ENCODE assay signal across 8 cellular contexts in genomic region chr11:119121811-119122124, GRCh38. TPM values are rescaled to one million over a fixed set of nuclear protein-coding genes. Genes with fewer than 3 reads are reported as not detected.
DNase-seq lines count a peak whose midpoint lies in the region; ATAC-seq lines count a peak whose summit lies in the region.

No MANE protein-coding gene starts in this region.

- H3K4me3 ChIP-seq in iPS DF 6.9 (ENCODE audit: low read length) = peak overlapping the region; percentile 94

- H3K9me3 Mint-ChIP-seq in activated T-cell treated with anti-CD3 and anti-CD28 coated beads, Interleukin-2, amount 50 U/mL, for 24 hours = no peaks in the 10 kb centered on the region

- no peaks in the 10 kb centered on the region for H3K9me3 ChIP-seq in T-helper 17 cell (ENCODE audit: control insufficient read depth, low read length, poor library complexity, severe bottlenecking)
- no peaks in the 10 kb centered on the region for H3K9me3 ChIP-seq in iPS DF 6.9 (ENCODE audit: control insufficient read depth, insufficient read depth, low read length)

- H3K36me3 ChIP-seq in iPS DF 6.9 (ENCODE audit: control insufficient read depth, insufficient read depth, low read length) = no peaks in the 10 kb centered on the region

- no peaks in the 10 kb centered on the region for H3K27me3 Mint-ChIP-seq in activated T-cell treated with anti-CD3 and anti-CD28 coated beads, Interleukin-2, amount 50 U/mL, for 24 hours
- H3K27me3 Mint-ChIP-seq in T-helper 17 cell = no peaks in the 10 kb centered on the region

- H3K36me3 Mint-ChIP-seq in activated T-cell treated with anti-CD3 and anti-CD28 coated beads, Interleukin-2, amount 50 U/mL, for 24 hours (ENCODE audit: low read depth) = peaks cover 55% of the 10 kb centered on the region
- no peaks in the 10 kb centered on the region for H3K36me3 Mint-ChIP-seq in T-helper 17 cell (ENCODE audit: low read depth)

- H3K27ac ChIP-seq in iPS DF 6.9 (ENCODE audit: low read length) (no peak overlapping the region), substantia nigra (ENCODE audit: low read depth, low read length, poor library complexity, severe bottlenecking) (peak overlapping the region; percentile 76)

- peak overlapping the region; percentile 92 for H3K4me3 Mint-ChIP-seq in activated T-cell treated with anti-CD3 and anti-CD28 coated beads, Interleukin-2, amount 50 U/mL, for 24 hours
- peak overlapping the region; percentile 99 for H3K4me3 Mint-ChIP-seq in T-helper 17 cell

- H3K4me1 ChIP-seq in iPS DF 6.9 (ENCODE audit: control insufficient read depth, insufficient read depth, low read length) = no peaks in the 10 kb centered on the region

- peak; percentile 0 for ATAC-seq in T-helper 17 cell

- WGBS in iPS DF 6.9 (ENCODE audit: insufficient coverage, insufficient read length) = no CpG with 5 or more reads among the region's 20 CpGs

- peaks cover 28% of the 10 kb centered on the region for H3K4me1 Mint-ChIP-seq in activated T-cell treated with anti-CD3 and anti-CD28 coated beads, Interleukin-2, amount 50 U/mL, for 24 hours (ENCODE audit: low read depth)
- peaks cover 34% of the 10 kb centered on the region for H3K4me1 Mint-ChIP-seq in T-helper 17 cell

- H3K27me3 ChIP-seq in iPS DF 6.9 (ENCODE audit: control insufficient read depth, insufficient read depth, low read length) = no peaks in the 10 kb centered on the region

- DNase-seq in activated T-cell treated with anti-CD3 and anti-CD28 coated beads, Interleukin-2, amount 50 U/mL, for 24 hours = no peak
- DNase-seq in activated T-cell treated with anti-CD3 and anti-CD28 coated beads, Interleukin-2, amount 50 U/mL, for 48 hours = no peak
- DNase-seq in T-helper 17 cell (no peak), iPS DF 6.9 (ENCODE audit: low read depth, low spot score) (no peak), substantia nigra (lab: John Stamatoyannopoulos, UW) (no peak), AG08395 (ENCODE audit: low spot score) (no peak), NCI-H2107 (lab: John Stamatoyannopoulos, UW) (no peak), GOT3 (lab: John Stamatoyannopoulos, UW) (no peak)

- peak overlapping the region; percentile 95 for H3K27ac Mint-ChIP-seq in activated T-cell treated with anti-CD3 and anti-CD28 coated beads, Interleukin-2, amount 50 U/mL, for 24 hours
- H3K27ac Mint-ChIP-seq in T-helper 17 cell = peak overlapping the region; percentile 98

RNA-seq across cellular contexts. Expression of gene HINFP, which starts 0.4 kb away (rescaled TPM):
- total RNA-seq in T-helper 17 cell = 10 to 100 TPM; 22.3 to 26.1 TPM

RNA-seq across cellular contexts. Expression of gene C2CD2L, which starts 14.6 kb away (rescaled TPM):
- 10 to 100 TPM; 20.9 to 24.6 TPM for total RNA-seq in T-helper 17 cell

RNA-seq across cellular contexts. Expression of gene DPAGT1, which starts 20.1 kb away (rescaled TPM):
- 10 to 100 TPM; 18.9 to 20.5 TPM for total RNA-seq in T-helper 17 cell

RNA-seq across cellular contexts. Expression of gene ABCG4, which starts 27.1 kb away (rescaled TPM):
- total RNA-seq in T-helper 17 cell = not detected

RNA-seq across cellular contexts. Expression of gene HMBS, which starts 37.1 kb away (rescaled TPM):
- 1 to 10 TPM; 8.7 to 9.1 TPM for total RNA-seq in T-helper 17 cell
